Comparison of ENCODE assay signal across 24 cellular contexts in genomic region chr3:1515842-1516241, GRCh38.
A peak's percentile ranks its signal among the peaks of the same experiment; 100 is the strongest.
DNase-seq lines count a peak whose midpoint lies in the region; ATAC-seq and TF ChIP-seq lines count a peak whose summit lies in the region.
"Had no signal": no experiment of that assay in that cellular context is flagged by ENCODE, and none has a peak within 500 bp of the region (broad histone marks: within the 10 kb centered on the region; RNA-seq: fewer than 3 reads in every experiment).

No MANE protein-coding gene starts in this region.

- DNase-seq in NCI-H1092 treated with DMSO at 0.1 percent for 48 hours (lab: John Stamatoyannopoulos, UW) (peak; percentile 33), SK-N-SH (peak; percentile 54), left kidney (ENCODE audit: low read depth, low spot score) (peak; percentile 58), upper lobe of right lung (peak; percentile 29), DMS53 treated with DMSO at 0.1 percent for 48 hours (lab: John Stamatoyannopoulos, UW; ENCODE audit: unreplicated experiment) (no peak), GM19238 (ENCODE audit: insufficient read length, low spot score) (no peak)
- no peak for DNase-seq in stimulated activated naive B cell treated with anti-CD40 and anti-IgM and Interleukin-4, amounts not matched to agents 10 μg/mL and 1 μg/mL and 100 μg/mL, for 72 hours
- DNase-seq: CD4-positive, CD25-positive, alpha-beta regulatory T cell; DMS153; GOT3; HCEC 1CT; IMR-90; KG1; MG63; NCI-H1417 treated with DMSO at 0.1 percent for 48 hours; NCI-H1694 treated with DMSO at 0.1 percent for 48 hours; NCI-H524 treated with DMSO at 0.1 percent for 48 hours; NCI-H82; Right ventricle myocardium superior; RPMI8226; SW 1271; T-helper 17 cell had no signal

- no peaks in the 10 kb centered on the region for H3K9me3 ChIP-seq in SK-N-SH
- no peaks in the 10 kb centered on the region for H3K9me3 ChIP-seq in upper lobe of right lung
- H3K9me3 ChIP-seq: BLaER1, MG63, SJSA1 had no signal

- H3K4me2 ChIP-seq in SK-N-SH: no peak overlapping the region
- H3K4me2 ChIP-seq: BLaER1 had no signal

- peaks cover 0 to 11% of the 10 kb centered on the region in 2 experiments; a peak in 2 of 4 replicates for H3K4me1 ChIP-seq in SK-N-SH (ENCODE audit: control insufficient read depth in 1 of 2, insufficient read depth in 2 of 2, low read depth in 1 of 2, low read length in 1 of 2)
- no peaks in the 10 kb centered on the region for H3K4me1 ChIP-seq in upper lobe of right lung
- H3K4me1 ChIP-seq: SJSA1 had no signal

- H3K36me3 ChIP-seq in SK-N-SH (replicated peaks in 1 of 2; ENCODE audit: control insufficient read depth in 1 of 2, insufficient read depth in 2 of 2, low read length in 1 of 2) (no peaks in the 10 kb centered on the region), upper lobe of right lung (no peaks in the 10 kb centered on the region)
- H3K36me3 ChIP-seq: BLaER1, MG63, SJSA1 had no signal

- no peak for TF ChIP-seq CTCF in SK-N-SH (IDR thresholded peaks at IDR 0.05)
- TF ChIP-seq CTCF in upper lobe of right lung (IDR thresholded peaks at IDR 0.05): no peak

- no peaks in the 10 kb centered on the region for H3F3A ChIP-seq in SK-N-SH (replicated peaks; ENCODE audit: insufficient read depth)

- no peak overlapping the region for H2AFZ ChIP-seq in SK-N-SH (ENCODE audit: low read depth)

- intact Hi-C loops in upper lobe of right lung (cut with DNase I): no loop called here

- peaks cover 0 to 1% of the 10 kb centered on the region in 2 donors for H3K9me3 Mint-ChIP-seq in stimulated activated naive B cell treated with anti-CD40 and anti-IgM and Interleukin-4, amounts not matched to agents 10 μg/mL and 1 μg/mL and 100 μg/mL, for 72 hours

- H3K9me2 ChIP-seq in SK-N-SH: no peaks in the 10 kb centered on the region

- H3K4me3 ChIP-seq in SK-N-SH (ENCODE audit: low read depth in 2 of 2, low read length in 1 of 2) (no peak overlapping the region; a peak in 1 of 4 replicates), upper lobe of right lung (no peak overlapping the region)
- H3K4me3 ChIP-seq: BLaER1, MG63, SJSA1 had no signal

- WGBS in SK-N-SH (ENCODE audit: low lambda C conversion rate): 11% methylated on average over 3 of the region's 3 CpGs

- POLR2A ChIA-PET in SK-N-SH (lab: Yijun Ruan, JAX): interaction anchor here (0.9 to 1.1 kb wide), 3 partner anchors 10 to 423 kb away, joined by 3 to 5 read pairs (median 4); partner anchors contain the start of gene CNTN6

- H3K36me3 Mint-ChIP-seq in stimulated activated naive B cell treated with anti-CD40 and anti-IgM and Interleukin-4, amounts not matched to agents 10 μg/mL and 1 μg/mL and 100 μg/mL, for 72 hours: no peaks in the 10 kb centered on the region
- H3K36me3 Mint-ChIP-seq: CD4-positive, CD25-positive, alpha-beta regulatory T cell had no signal

- CTCF ChIA-PET in SK-N-SH (lab: Yijun Ruan, JAX): interaction anchor here (0.5 to 0.9 kb wide), 3 partner anchors 314 to 1461 kb away, joined by 3 to 5 read pairs (median 3); no protein-coding TSS in a partner anchor

- no peaks in the 10 kb centered on the region for H4K20me1 ChIP-seq in SK-N-SH (ENCODE audit: insufficient read depth)
- H4K20me1 ChIP-seq: BLaER1 had no signal

- H3K27ac ChIP-seq in SK-N-SH (ENCODE audit: low read depth in 2 of 2, low read length in 1 of 2) (peak overlapping the region in 1 of 2 experiments; percentile 99; a peak in 2 of 4 replicates), upper lobe of right lung (no peak overlapping the region)
- H3K27ac ChIP-seq: BLaER1, SJSA1 had no signal

- no peak for ATAC-seq in upper lobe of right lung
- no peak for ATAC-seq in stimulated activated naive B cell treated with anti-CD40 and anti-IgM and Interleukin-4, amounts not matched to agents 10 μg/mL and 1 μg/mL and 100 μg/mL, for 72 hours (replicated peaks)
- ATAC-seq: T-helper 17 cell had no signal

- H3K9ac ChIP-seq in SK-N-SH: no peak overlapping the region
- H3K9ac ChIP-seq: BLaER1 had no signal

- TF ChIP-seq RAD21 in SK-N-SH (IDR thresholded peaks at IDR 0.05; ENCODE audit: low read length): no peak; the same call in none of the 2 replicates

- no peaks in the 10 kb centered on the region for H3K27me3 Mint-ChIP-seq in stimulated activated naive B cell treated with anti-CD40 and anti-IgM and Interleukin-4, amounts not matched to agents 10 μg/mL and 1 μg/mL and 100 μg/mL, for 72 hours
- H3K27me3 Mint-ChIP-seq: CD4-positive, CD25-positive, alpha-beta regulatory T cell; T-helper 17 cell had no signal

- no peak overlapping the region for H3K27ac Mint-ChIP-seq in stimulated activated naive B cell treated with anti-CD40 and anti-IgM and Interleukin-4, amounts not matched to agents 10 μg/mL and 1 μg/mL and 100 μg/mL, for 72 hours
- H3K27ac Mint-ChIP-seq: CD4-positive, CD25-positive, alpha-beta regulatory T cell; T-helper 17 cell had no signal

- no peaks in the 10 kb centered on the region for H3K79me2 ChIP-seq in SK-N-SH (ENCODE audit: insufficient read depth)

- no peak overlapping the region for H3K4me3 Mint-ChIP-seq in stimulated activated naive B cell treated with anti-CD40 and anti-IgM and Interleukin-4, amounts not matched to agents 10 μg/mL and 1 μg/mL and 100 μg/mL, for 72 hours
- H3K4me3 Mint-ChIP-seq: CD4-positive, CD25-positive, alpha-beta regulatory T cell; T-helper 17 cell had no signal

- peak in 1 of 2 experiments; percentile 99; a peak in 2 of 4 replicates for TF ChIP-seq EP300 in SK-N-SH (IDR thresholded peaks at IDR 0.05; ENCODE audit: borderline replicate concordance in 1 of 2, low read depth in 1 of 2, low read length in 1 of 2)

- H3K27me3 ChIP-seq in SK-N-SH (ENCODE audit: insufficient read depth): no peaks in the 10 kb centered on the region
- no peaks in the 10 kb centered on the region for H3K27me3 ChIP-seq in upper lobe of right lung
- H3K27me3 ChIP-seq: BLaER1, MG63, SJSA1 had no signal

- no peaks in the 10 kb centered on the region for H3K4me1 Mint-ChIP-seq in stimulated activated naive B cell treated with anti-CD40 and anti-IgM and Interleukin-4, amounts not matched to agents 10 μg/mL and 1 μg/mL and 100 μg/mL, for 72 hours
- H3K4me1 Mint-ChIP-seq: CD4-positive, CD25-positive, alpha-beta regulatory T cell; T-helper 17 cell had no signal

TF ChIP-seq in SK-N-SH, 30 proteins besides CTCF, POLR2A, EP300 and RAD21:
- TF ChIP-seq SMC3 (IDR thresholded peaks at IDR 0.05; ENCODE audit: low read depth, low read length) (no peak), PBX3 (IDR thresholded peaks at IDR 0.05) (0 out of 2 replicates have a peak, but pooled peaks have one; percentile 12), MEF2A (IDR thresholded peaks at IDR 0.05; ENCODE audit: borderline replicate concordance, low read depth) (no peak), GATA2 (CRISPR knock-in tag; IDR thresholded peaks at IDR 0.05) (peak; percentile 96), MXI1 (IDR thresholded peaks at IDR 0.05; ENCODE audit: low read depth, low read length) (peak; percentile 76), FOXM1 (IDR thresholded peaks at IDR 0.05; ENCODE audit: low read depth) (no peak), FOXJ3 (CRISPR knock-in tag; IDR thresholded peaks at IDR 0.05) (peak; percentile 88), POLR2AphosphoS5 (IDR thresholded peaks at IDR 0.05; ENCODE audit: low read depth, low read length) (peak; percentile 23; the same call in 1 of the 2 replicates), RCOR1 (IDR thresholded peaks at IDR 0.05; ENCODE audit: low read length) (peak; percentile 91), CHD2 (IDR thresholded peaks at IDR 0.05; ENCODE audit: low read length, partially characterized antibody) (peak; percentile 67), USF2 (IDR thresholded peaks at IDR 0.05; ENCODE audit: borderline replicate concordance, low read depth, low read length) (no peak), TCF12 (IDR thresholded peaks at IDR 0.05) (0 out of 2 replicates have a peak, but pooled peaks have one; percentile 40), TAF1 (IDR thresholded peaks at IDR 0.05; ENCODE audit: borderline replicate concordance, low read depth, low read length) (no peak), RXRA (IDR thresholded peaks at IDR 0.05; ENCODE audit: borderline replicate concordance, low read depth) (no peak)
TF ChIP-seq in SK-N-SH: peak in this region for 8.

Comparison
In these comparisons a context has a peak if more than half of its experiments do, and no peak if none do; other contexts are left out.
1. DNase-seq: peak in NCI-H1092 treated with DMSO at 0.1 percent for 48 hours (single experiment), SK-N-SH (single experiment), left kidney (single experiment) and upper lobe of right lung (single experiment); none in stimulated activated naive B cell treated with anti-CD40 and anti-IgM and Interleukin-4, amounts not matched to agents 10 μg/mL and 1 μg/mL and 100 μg/mL, for 72 hours (single experiment), DMS53 treated with DMSO at 0.1 percent for 48 hours (single experiment) and GM19238 (single experiment).